ENCODE assay signal across 10 cellular contexts in the genomic region with DNA sequence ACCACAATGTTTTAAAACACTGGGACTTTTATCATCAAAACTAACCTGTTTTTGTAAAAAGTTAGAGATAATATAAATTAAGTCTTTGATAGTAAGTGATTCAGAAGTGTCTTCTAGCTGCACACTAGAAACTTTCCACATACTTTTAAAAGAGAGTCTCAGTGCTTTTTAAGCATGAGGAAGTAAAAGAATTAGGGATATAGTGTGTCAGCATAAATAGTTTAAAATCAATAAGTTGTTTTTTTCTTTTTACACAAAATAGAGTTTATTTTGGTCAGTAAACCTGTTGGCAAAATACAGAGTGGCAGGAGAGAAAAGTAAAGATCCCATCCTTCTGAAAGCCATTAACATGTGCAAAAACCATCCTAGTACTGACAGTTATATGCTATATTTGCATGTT. TPM values are rescaled to one million over a fixed set of nuclear protein-coding genes. Genes with fewer than 3 reads are reported as not detected.
A peak's percentile ranks its signal among the peaks of the same experiment; 100 is the strongest.
DNase-seq lines count a peak whose midpoint lies in the region; ATAC-seq and TF ChIP-seq lines count a peak whose summit lies in the region.
"Had no signal": no experiment of that assay in that cellular context is flagged by ENCODE, and none has a peak within 500 bp of the region (broad histone marks: within the 10 kb centered on the region; RNA-seq: fewer than 3 reads in every experiment).

No MANE protein-coding gene starts in this region.

- H2AFZ ChIP-seq in KMS-11 (ENCODE audit: low read depth) (no peak overlapping the region), mammary epithelial cell (ENCODE audit: low read depth, low read length) (no peak overlapping the region), neural cell (ENCODE audit: low read depth, low read length) (no peak overlapping the region)

- H3K4me3 ChIP-seq in CD4-positive, CD25-positive, alpha-beta regulatory T cell (ENCODE audit: low read depth, low read length) = peak overlapping the region; percentile 88
- H3K4me3 ChIP-seq in KMS-11 (IDR thresholded peaks at IDR 0.05; ENCODE audit: insufficient read depth, low read depth, low read length) (no peak overlapping the region), mammary epithelial cell (replicated peaks in 1 of 3; ENCODE audit: insufficient read depth in 1 of 3, low read depth in 2 of 3, low read length in 3 of 3) (peak overlapping the region; percentile 82 to 100 (median 97)), neural cell (ENCODE audit: low read length) (peak overlapping the region; percentile 95)

- H3K36me3 ChIP-seq in CD4-positive, CD25-positive, alpha-beta regulatory T cell (ENCODE audit: control insufficient read depth, insufficient read depth, low read length) = no peaks in the 10 kb centered on the region
- H3K36me3 ChIP-seq in KMS-11 (ENCODE audit: insufficient read depth) (no peaks in the 10 kb centered on the region), mammary epithelial cell (ENCODE audit: insufficient read depth, low read length) (peaks cover 8% of the 10 kb centered on the region), neural cell (ENCODE audit: insufficient read depth, low read length) (no peaks in the 10 kb centered on the region)

- ATAC-seq in CD4-positive, CD25-positive, alpha-beta regulatory T cell (ENCODE audit: low read depth in 2 of 2) = no peak
- no peak for ATAC-seq in GM21576 (IDR thresholded peaks at IDR 0.05; ENCODE audit: unreplicated experiment)
- no peak for ATAC-seq in HG02623 (IDR thresholded peaks at IDR 0.05; ENCODE audit: unreplicated experiment)

- H3K4me2 ChIP-seq in KMS-11 = peak overlapping the region; percentile 41
- peak overlapping the region; percentile 92 for H3K4me2 ChIP-seq in mammary epithelial cell (ENCODE audit: insufficient read depth, low read depth, low read length)
- H3K4me2 ChIP-seq in neural cell (ENCODE audit: low read length) = peak overlapping the region; percentile 80

- H3K9ac ChIP-seq in KMS-11 (peak overlapping the region; percentile 71; the same call in 1 of the 2 replicates), mammary epithelial cell (ENCODE audit: insufficient read depth, low read length) (peak overlapping the region; percentile 96), neural cell (ENCODE audit: low read length) (no peak overlapping the region)

- no peaks in the 10 kb centered on the region for H3K27me3 Mint-ChIP-seq in CD4-positive, CD25-positive, alpha-beta regulatory T cell

- H4K20me1 ChIP-seq in KMS-11 (ENCODE audit: insufficient read depth) (0 out of 2 replicates have a peak, but pooled peaks cover 4% of the 10 kb centered on the region), mammary epithelial cell (ENCODE audit: insufficient read depth, low read length) (no peaks in the 10 kb centered on the region), neural cell (ENCODE audit: insufficient read depth) (no peaks in the 10 kb centered on the region)

- peak overlapping the region; percentile 89 to 99 (median 95) for H3K4me3 Mint-ChIP-seq in CD4-positive, CD25-positive, alpha-beta regulatory T cell

- CTCF ChIA-PET in mammary epithelial cell (lab: Charles Lee; ENCODE audit: low non-redundant PET) = no interaction called here

- in situ Hi-C loops in mammary epithelial cell (cut with MboI; ENCODE audit: low sequenced_read_pairs in 2 of 2) = no loop called here

- TF ChIP-seq RAD21 in neural cell (conservative IDR thresholded peaks at IDR 0.05) = no peak

- no peak overlapping the region for H3K27ac ChIP-seq in CD4-positive, CD25-positive, alpha-beta regulatory T cell (ENCODE audit: insufficient read depth, low read length, poor library complexity, severe bottlenecking)
- H3K27ac ChIP-seq in KMS-11 (no peak overlapping the region), mammary epithelial cell (ENCODE audit: insufficient read depth, low read depth, low read length) (peak overlapping the region; percentile 96), neural cell (ENCODE audit: low read length) (no peak overlapping the region)

- H3K79me2 ChIP-seq in KMS-11 (ENCODE audit: insufficient read depth, low read depth) = peaks cover 62% of the 10 kb centered on the region
- H3K79me2 ChIP-seq in mammary epithelial cell (ENCODE audit: insufficient read depth, low read length) = peaks cover 65% of the 10 kb centered on the region
- peaks cover 48% of the 10 kb centered on the region for H3K79me2 ChIP-seq in neural cell (replicated peaks; ENCODE audit: insufficient read depth, low read length)

- H3K9me2 ChIP-seq in neural cell (ENCODE audit: insufficient read depth, low read length) = no peaks in the 10 kb centered on the region

- peaks cover 14% of the 10 kb centered on the region for H3K4me1 ChIP-seq in CD4-positive, CD25-positive, alpha-beta regulatory T cell (ENCODE audit: control insufficient read depth, insufficient read depth, low read length, poor library complexity, severe bottlenecking)
- peaks cover 22% of the 10 kb centered on the region for H3K4me1 ChIP-seq in KMS-11 (ENCODE audit: low read depth, poor library complexity, severe bottlenecking)
- H3K4me1 ChIP-seq in mammary epithelial cell (ENCODE audit: insufficient read depth, low read length) = peaks cover 10% of the 10 kb centered on the region

- no peaks in the 10 kb centered on the region for H3K27me3 ChIP-seq in CD4-positive, CD25-positive, alpha-beta regulatory T cell (ENCODE audit: control insufficient read depth, insufficient read depth, low read length)
- H3K27me3 ChIP-seq in KMS-11 (ENCODE audit: insufficient read depth, low read depth) = no peaks in the 10 kb centered on the region
- H3K27me3 ChIP-seq in mammary epithelial cell (ENCODE audit: insufficient read depth, low read length) = no peaks in the 10 kb centered on the region
- no peaks in the 10 kb centered on the region for H3K27me3 ChIP-seq in neural cell (ENCODE audit: insufficient read depth, low read depth, low read length)

- intact Hi-C loops in mammary epithelial cell (cut with micrococcal nuclease) = no loop called here

- H3K4me1 Mint-ChIP-seq in CD4-positive, CD25-positive, alpha-beta regulatory T cell = peaks cover 20 to 44% (median 27%) of the 10 kb centered on the region in 4 donors

- TF ChIP-seq CTCF in KMS-11 (conservative IDR thresholded peaks at IDR 0.05; ENCODE audit: low read depth, low read length) = no peak
- no peak for TF ChIP-seq CTCF in mammary epithelial cell (conservative IDR thresholded peaks at IDR 0.05 in 1 of 2, IDR thresholded peaks at IDR 0.05 in 1 of 2; ENCODE audit: extremely low read depth in 1 of 2, insufficient read depth in 1 of 2, low read depth in 1 of 2, low read length in 2 of 2)
- TF ChIP-seq CTCF in neural cell (IDR thresholded peaks at IDR 0.05; ENCODE audit: poor library complexity, severe bottlenecking) = no peak

- peaks cover 0 to 1% (median 0%) of the 10 kb centered on the region in 7 donors for H3K9me3 Mint-ChIP-seq in CD4-positive, CD25-positive, alpha-beta regulatory T cell

- dilution Hi-C loops in mammary epithelial cell (cut with HindIII; ENCODE audit: low sequenced_read_pairs) = no loop called here

- no TSS peak for BruUV-seq in mammary epithelial cell (replicated peaks; lab: Mats Ljungman, UMichigan)

- H3K9me3 ChIP-seq in CD4-positive, CD25-positive, alpha-beta regulatory T cell (ENCODE audit: control insufficient read depth in 2 of 2, low read length in 2 of 2) = no peaks in the 10 kb centered on the region
- no peaks in the 10 kb centered on the region for H3K9me3 ChIP-seq in mammary epithelial cell (replicated peaks; ENCODE audit: insufficient read depth, low read length)
- H3K9me3 ChIP-seq in neural cell (ENCODE audit: low read length) = no peaks in the 10 kb centered on the region

- peak overlapping the region in 2 of 3 donors; percentile 17 to 85 for H3K27ac Mint-ChIP-seq in CD4-positive, CD25-positive, alpha-beta regulatory T cell

- H3F3A ChIP-seq in neural cell (ENCODE audit: insufficient read depth, low read length, poor library complexity, severe bottlenecking) = peaks cover 6% of the 10 kb centered on the region

- TF ChIP-seq EP300 in neural cell (conservative IDR thresholded peaks at IDR 0.05; ENCODE audit: poor library complexity, severe bottlenecking) = no peak

- H3K36me3 Mint-ChIP-seq in CD4-positive, CD25-positive, alpha-beta regulatory T cell = peaks cover 8% of the 10 kb centered on the region

- no peak for DNase-seq in CD4-positive, CD25-positive, alpha-beta regulatory T cell
- DNase-seq in mammary epithelial cell (no peak), activated gamma-delta T cell (lab: John Stamatoyannopoulos, UW) (no peak), SKM-1 treated with dmso at 0.1 percent for 144 hours (lab: John Stamatoyannopoulos, UW; ENCODE audit: unreplicated experiment) (no peak)
- DNase-seq: activated CD4-positive, CD25-positive, alpha-beta regulatory T cell treated with anti-CD3 and anti-CD28 coated beads, Interleukin-2, amount 50 U/mL, for 72 hours; effector CD4-positive, alpha-beta T cell had no signal

TF ChIP-seq in neural cell, 6 proteins besides CTCF, POLR2A, EP300 and RAD21 (continues in another document):
- TF ChIP-seq POLR2AphosphoS5 (IDR thresholded peaks at IDR 0.05) (no peak), MXI1 (conservative IDR thresholded peaks at IDR 0.05; ENCODE audit: poor library complexity, severe bottlenecking) (no peak)

RNA-seq across cellular contexts. Expression of gene DNM1L, which starts 1.7 kb away (rescaled TPM):
- total RNA-seq in CD4-positive, CD25-positive, alpha-beta regulatory T cell = 61.6 TPM
- polyA plus RNA-seq in CD4-positive, CD25-positive, alpha-beta regulatory T cell = 10 to 100 TPM; 16.2 to 17.8 (median 17.2) TPM
- total RNA-seq in mammary epithelial cell = 100 to 1,000 TPM in 1 of 2 donors, 10 to 100 TPM in 1; 96.9 to 151 TPM
- polyA plus RNA-seq in mammary epithelial cell = 73.9 TPM
- polyA minus RNA-seq in mammary epithelial cell = 90.7 TPM
- 168 and 182 TPM in 2 replicates for polyA plus RNA-seq in neural cell
- polyA minus RNA-seq in neural cell = 190 and 212 TPM in 2 replicates

Comparison
In these comparisons a context has a peak if more than half of its experiments do, and no peak if none do; other contexts are left out.
1. H3K4me2 ChIP-seq: peak in every context shown above with its lines; median percentile 92 in mammary epithelial cell; 80 in neural cell; 41 in KMS-11.